In genomic region chr5:156654444-156654843, GRCh38 we compare ENCODE assay signal across 20 cellular contexts.
DNase-seq lines count a peak whose midpoint lies in the region; ATAC-seq, FAIRE-seq and TF ChIP-seq lines count a peak whose summit lies in the region.
"Had no signal": no experiment of that assay in that cellular context is flagged by ENCODE, and none has a peak within 500 bp of the region (broad histone marks: within the 10 kb centered on the region; RNA-seq: fewer than 3 reads in every experiment).

No MANE protein-coding gene starts in this region.

- ATAC-seq in gastrocnemius medialis (peak in 1 of 2 donors; percentile 60), GM18870 (IDR thresholded peaks at IDR 0.05; ENCODE audit: unreplicated experiment) (no peak)
- ATAC-seq: CD8-positive, alpha-beta T cell; HCT116 had no signal

- POLR2A ChIA-PET in H1 (lab: Charles Lee; ENCODE audit: partially characterized antibody) = no interaction called here

- H2BK12ac ChIP-seq in H1 (ENCODE audit: low read depth, low read length) = 0 out of 2 replicates have a peak overlapping the region, but pooled peaks have one; percentile 90

- H3K14ac ChIP-seq in H1 (ENCODE audit: insufficient read length) = no peak overlapping the region

- FAIRE-seq in H1 (lab: Jason Lieb, UNC) = no peak
- FAIRE-seq: G401.6, GM12892, GM19239 had no signal

- peak overlapping the region; percentile 86 for H2BK20ac ChIP-seq in H1 (ENCODE audit: low read length)

- H3K23me2 ChIP-seq in H1 (ENCODE audit: low read depth, low read length) = no peaks in the 10 kb centered on the region

- H3K36me3 ChIP-seq in HUES6 (ENCODE audit: control insufficient read depth, insufficient read depth, low read length) (no peaks in the 10 kb centered on the region), H1 (ENCODE audit: control insufficient read depth in 2 of 4, insufficient read depth in 4 of 4, low read length in 3 of 4) (no peaks in the 10 kb centered on the region), gastrocnemius medialis (no peaks in the 10 kb centered on the region), adrenal gland (replicated peaks in 1 of 2) (no peaks in the 10 kb centered on the region)
- H3K36me3 ChIP-seq: BLaER1 had no signal

- H4K5ac ChIP-seq in H1 (ENCODE audit: insufficient read length, low read depth, low read length) = no peak overlapping the region

- H3K9me3 ChIP-seq in HUES6 (ENCODE audit: control insufficient read depth, insufficient read depth, low read depth, low read length) (no peaks in the 10 kb centered on the region), H1 (ENCODE audit: insufficient read depth in 2 of 2, low read depth in 1 of 2, low read length in 1 of 2) (no peaks in the 10 kb centered on the region), gastrocnemius medialis (no peaks in the 10 kb centered on the region), adrenal gland (replicated peaks in 1 of 3) (no peaks in the 10 kb centered on the region)
- H3K9me3 ChIP-seq: BLaER1, Caco-2 had no signal

- peak overlapping the region; percentile 33 for H2BK120ac ChIP-seq in H1 (replicated peaks; ENCODE audit: low read depth, low read length)

- no peak overlapping the region for H2AFZ ChIP-seq in H1 (ENCODE audit: low read length)

- no peaks in the 10 kb centered on the region for H3K79me2 ChIP-seq in H1 (ENCODE audit: control insufficient read depth in 1 of 2, insufficient read depth in 2 of 2, low read length in 2 of 2)

- H3K27me3 ChIP-seq in HUES6 (ENCODE audit: control insufficient read depth, insufficient read depth, low read length) (no peaks in the 10 kb centered on the region), H1 (replicated peaks in 1 of 4; ENCODE audit: control insufficient read depth in 3 of 4, extremely low read depth in 1 of 4, insufficient read depth in 3 of 4, low read length in 3 of 4) (no peaks in the 10 kb centered on the region), gastrocnemius medialis (no peaks in the 10 kb centered on the region), adrenal gland (no peaks in the 10 kb centered on the region)
- H3K27me3 ChIP-seq: BLaER1 had no signal

- H3K4me1 ChIP-seq in HUES6 (ENCODE audit: control insufficient read depth, insufficient read depth, low read length) (peaks cover 30% of the 10 kb centered on the region), H1 (replicated peaks in 1 of 4; ENCODE audit: control insufficient read depth in 3 of 4, insufficient read depth in 4 of 4, low read length in 3 of 4) (no peaks in the 10 kb centered on the region; a peak in 1 of 7 replicates), gastrocnemius medialis (peaks cover 14 to 17% of the 10 kb centered on the region in 2 donors), adrenal gland (replicated peaks in 1 of 2) (no peaks in the 10 kb centered on the region)
- H3K4me1 ChIP-seq: Caco-2 had no signal

- TF ChIP-seq CTCF in H1 (IDR thresholded peaks at IDR 0.05; ENCODE audit: control extremely low read depth in 1 of 3, insufficient read depth in 1 of 3, low read depth in 1 of 3, low read length in 3 of 3) (no peak), gastrocnemius medialis (IDR thresholded peaks at IDR 0.05 in 4 of 5, conservative IDR thresholded peaks at IDR 0.05 in 1 of 5) (no peak), adrenal gland (IDR thresholded peaks at IDR 0.05) (no peak)

- no peak overlapping the region for H3K18ac ChIP-seq in H1 (ENCODE audit: extremely low read depth, low read length)

- no peaks in the 10 kb centered on the region for H3K79me1 ChIP-seq in H1 (ENCODE audit: low read depth, low read length)

- DNase-seq in H1 (ENCODE audit: low read depth in 1 of 2, low spot score in 2 of 2) (no peak), gastrocnemius medialis (no peak), Ammon's horn (ENCODE audit: low spot score) (no peak), adrenal gland (no peak)
- no peak for DNase-seq in effector CD4-positive, alpha-beta T cell
- DNase-seq: Caco-2; CD4-positive, CD25-positive, alpha-beta regulatory T cell; CD8-positive, alpha-beta T cell; DMS153; DND-41; GOT3; H7 had no signal

- intact Hi-C loops in gastrocnemius medialis (cut with DNase I; ENCODE audit: low total_unique reads) = no loop called here
- intact Hi-C loops in adrenal gland (cut with DNase I) = no loop called here

- H2AK5ac ChIP-seq in H1 (ENCODE audit: low read depth, low read length) = no peak overlapping the region

- H3K56ac ChIP-seq in H1 (replicated peaks; ENCODE audit: insufficient read length, low read depth, low read length) = no peak overlapping the region

- no peak overlapping the region for H3K4ac ChIP-seq in H1 (replicated peaks; ENCODE audit: insufficient read length, low read depth, low read length)

- TF ChIP-seq POLR2A in H1 (IDR thresholded peaks at IDR 0.05; ENCODE audit: control extremely low read depth in 1 of 2, low read depth in 2 of 2, low read length in 2 of 2) = no peak
- no peak for TF ChIP-seq POLR2A in gastrocnemius medialis (IDR thresholded peaks at IDR 0.05)
- TF ChIP-seq POLR2A in adrenal gland (IDR thresholded peaks at IDR 0.05) = no peak

- peak overlapping the region; percentile 94 for H3K27ac ChIP-seq in HUES6 (ENCODE audit: low read depth, low read length)
- H3K27ac ChIP-seq in H1 (ENCODE audit: low read depth, low read length) = no peak overlapping the region
- H3K27ac ChIP-seq in gastrocnemius medialis = peak overlapping the region; percentile 7 to 45 (median 36)
- H3K27ac ChIP-seq in adrenal gland = no peak overlapping the region
- H3K27ac ChIP-seq: BLaER1, C4-2B had no signal

- no peak for TF ChIP-seq EP300 in H1 (IDR thresholded peaks at IDR 0.05; ENCODE audit: borderline replicate concordance in 1 of 2, low read depth in 2 of 2, low read length in 2 of 2)

- no peaks in the 10 kb centered on the region for H4K20me1 ChIP-seq in H1 (replicated peaks in 1 of 2; ENCODE audit: control insufficient read depth in 1 of 2, insufficient read depth in 2 of 2, low read length in 2 of 2)
- H4K20me1 ChIP-seq: BLaER1 had no signal

- TF ChIP-seq RAD21 in H1 (IDR thresholded peaks at IDR 0.05 in 1 of 2, conservative IDR thresholded peaks at IDR 0.05 in 1 of 2; ENCODE audit: low read depth in 2 of 2, low read length in 2 of 2) = no peak

- 0 out of 2 replicates have a peak overlapping the region, but pooled peaks have one; percentile 72 for H2BK15ac ChIP-seq in H1 (ENCODE audit: low read length)

- H3K23ac ChIP-seq in H1 (ENCODE audit: insufficient read length) = no peak overlapping the region

- CTCF ChIA-PET in H1 (lab: Charles Lee; ENCODE audit: partially characterized antibody) = no interaction called here

- H3K4me2 ChIP-seq in H1 (ENCODE audit: insufficient read depth in 1 of 2, low read depth in 2 of 2, low read length in 2 of 2) = no peak overlapping the region

- no peak overlapping the region for H4K8ac ChIP-seq in H1 (ENCODE audit: extremely low read depth, insufficient read depth, low read length)

- H3K4me3 ChIP-seq in HUES6 (ENCODE audit: low read depth, low read length) = no peak overlapping the region
- no peak overlapping the region for H3K4me3 ChIP-seq in H1 (ENCODE audit: extremely low read depth in 1 of 4, insufficient read depth in 2 of 4, low read depth in 3 of 4, low read length in 4 of 4)
- H3K4me3 ChIP-seq in gastrocnemius medialis = no peak overlapping the region
- H3K4me3 ChIP-seq in adrenal gland = no peak overlapping the region
- H3K4me3 ChIP-seq: BLaER1 had no signal

- H3K9ac ChIP-seq in HUES6 (ENCODE audit: low read length) (no peak overlapping the region), H1 (replicated peaks in 1 of 4; ENCODE audit: extremely low read depth in 1 of 4, low read depth in 3 of 4, low read length in 3 of 4) (no peak overlapping the region)
- H3K9ac ChIP-seq: BLaER1 had no signal

- H4K91ac ChIP-seq in H1 (replicated peaks; ENCODE audit: insufficient read length, low read length) = no peak overlapping the region

- no peak overlapping the region for H2BK5ac ChIP-seq in H1 (ENCODE audit: low read depth, low read length)

- in situ Hi-C loops in gastrocnemius medialis (cut with MboI; ENCODE audit: low sequenced_read_pairs in 4 of 4) = no loop called here

TF ChIP-seq in H1, 55 proteins besides CTCF, POLR2A, EP300 and RAD21:
- TF ChIP-seq POU5F1 (IDR thresholded peaks at IDR 0.05; ENCODE audit: low read depth, low read length) = no peak
- no peak for TF ChIP-seq CBX5 (IDR thresholded peaks at IDR 0.05; ENCODE audit: low read depth, low read length)
- no peak for TF ChIP-seq KDM5A (IDR thresholded peaks at IDR 0.05; ENCODE audit: low read length)
- no peak for TF ChIP-seq RBBP5 (IDR thresholded peaks at IDR 0.05; ENCODE audit: borderline replicate concordance, low read depth, low read length)
- no peak for TF ChIP-seq CHD2 (IDR thresholded peaks at IDR 0.05; ENCODE audit: low read length)
- no peak for TF ChIP-seq JUND (IDR thresholded peaks at IDR 0.05; ENCODE audit: low read length)

Comparison
In these comparisons a context has a peak if more than half of its experiments do, and no peak if none do; other contexts are left out.
1. H3K27ac ChIP-seq: peak in HUES6 (single experiment) and gastrocnemius medialis (4 of 4); none in H1 (single experiment) and adrenal gland (0 of 5).